Comparison of ENCODE assay signal across 1 cellular context in the genomic region with DNA sequence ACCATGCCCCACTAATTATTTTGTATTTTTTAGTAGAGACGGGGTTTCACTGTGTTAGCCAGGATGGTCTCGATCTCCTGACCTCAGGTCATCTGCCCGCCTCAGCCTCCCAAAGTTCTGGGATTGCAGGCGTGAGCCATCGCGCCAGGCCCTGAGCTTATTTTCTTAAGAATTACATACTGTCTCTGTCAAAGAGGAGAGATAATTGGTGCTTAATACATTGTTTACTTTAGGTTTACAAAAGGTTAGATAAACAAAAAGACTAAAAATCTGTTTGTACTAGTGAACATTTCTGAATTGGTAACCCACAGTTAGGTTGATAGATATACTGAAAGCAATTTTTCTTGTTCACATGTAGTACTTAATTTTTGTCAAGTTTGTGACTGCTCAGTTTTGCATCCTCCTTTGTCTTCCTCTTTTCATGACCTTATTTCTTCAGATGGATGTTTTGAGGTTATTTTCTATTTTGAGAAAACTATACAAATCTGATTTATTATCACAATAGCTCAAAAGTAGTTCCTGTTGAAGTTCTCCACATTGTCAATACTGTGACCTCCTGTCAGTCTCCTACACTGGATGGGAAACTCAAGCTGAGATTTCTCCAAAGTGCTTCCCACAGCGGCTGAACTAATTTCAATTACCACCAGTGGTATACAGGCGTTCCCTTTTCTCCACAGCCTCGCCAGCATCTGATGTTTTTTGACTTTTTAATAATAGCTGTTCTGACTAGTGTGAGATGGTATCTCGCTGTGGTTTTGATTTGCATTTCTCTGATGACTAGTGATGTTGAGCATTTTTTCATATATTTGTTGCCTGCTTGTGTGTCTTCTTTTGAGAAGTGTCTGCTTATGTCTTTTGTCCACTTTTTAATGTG.
TF ChIP-seq lines count a peak whose summit lies in the region.

No MANE protein-coding gene starts in this region.

TF ChIP-seq in HepG2, 621 proteins besides CTCF, POLR2A, EP300 and RAD21 (continued from another document and continues in another):
- TF ChIP-seq, protein P1, sequence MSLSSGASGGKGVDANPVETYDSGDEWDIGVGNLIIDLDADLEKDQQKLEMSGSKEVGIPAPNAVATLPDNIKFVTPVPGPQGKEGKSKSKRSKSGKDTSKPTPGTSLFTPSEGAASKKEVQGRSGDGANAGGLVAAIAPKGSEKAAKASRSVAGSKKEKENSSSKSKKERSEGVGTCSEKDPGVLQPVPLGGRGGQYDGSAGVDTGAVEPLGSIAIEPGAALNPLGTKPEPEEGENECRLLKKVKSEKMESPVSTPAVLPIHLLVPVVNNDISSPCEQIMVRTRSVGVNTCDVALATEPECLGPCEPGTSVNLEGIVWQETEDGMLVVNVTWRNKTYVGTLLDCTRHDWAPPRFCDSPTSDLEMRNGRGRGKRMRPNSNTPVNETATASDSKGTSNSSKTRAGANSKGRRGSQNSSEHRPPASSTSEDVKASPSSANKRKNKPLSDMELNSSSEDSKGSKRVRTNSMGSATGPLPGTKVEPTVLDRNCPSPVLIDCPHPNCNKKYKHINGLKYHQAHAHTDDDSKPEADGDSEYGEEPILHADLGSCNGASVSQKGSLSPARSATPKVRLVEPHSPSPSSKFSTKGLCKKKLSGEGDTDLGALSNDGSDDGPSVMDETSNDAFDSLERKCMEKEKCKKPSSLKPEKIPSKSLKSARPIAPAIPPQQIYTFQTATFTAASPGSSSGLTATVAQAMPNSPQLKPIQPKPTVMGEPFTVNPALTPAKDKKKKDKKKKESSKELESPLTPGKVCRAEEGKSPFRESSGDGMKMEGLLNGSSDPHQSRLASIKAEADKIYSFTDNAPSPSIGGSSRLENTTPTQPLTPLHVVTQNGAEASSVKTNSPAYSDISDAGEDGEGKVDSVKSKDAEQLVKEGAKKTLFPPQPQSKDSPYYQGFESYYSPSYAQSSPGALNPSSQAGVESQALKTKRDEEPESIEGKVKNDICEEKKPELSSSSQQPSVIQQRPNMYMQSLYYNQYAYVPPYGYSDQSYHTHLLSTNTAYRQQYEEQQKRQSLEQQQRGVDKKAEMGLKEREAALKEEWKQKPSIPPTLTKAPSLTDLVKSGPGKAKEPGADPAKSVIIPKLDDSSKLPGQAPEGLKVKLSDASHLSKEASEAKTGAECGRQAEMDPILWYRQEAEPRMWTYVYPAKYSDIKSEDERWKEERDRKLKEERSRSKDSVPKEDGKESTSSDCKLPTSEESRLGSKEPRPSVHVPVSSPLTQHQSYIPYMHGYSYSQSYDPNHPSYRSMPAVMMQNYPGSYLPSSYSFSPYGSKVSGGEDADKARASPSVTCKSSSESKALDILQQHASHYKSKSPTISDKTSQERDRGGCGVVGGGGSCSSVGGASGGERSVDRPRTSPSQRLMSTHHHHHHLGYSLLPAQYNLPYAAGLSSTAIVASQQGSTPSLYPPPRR (CRISPR knock-in tag; IDR thresholded peaks at IDR 0.05; ENCODE audit: borderline replicate concordance) = peak; percentile 73
- TF ChIP-seq BCL6 (CRISPR knock-in tag; IDR thresholded peaks at IDR 0.05) (no peak), BORCS8-MEF2B (CRISPR knock-in tag; IDR thresholded peaks at IDR 0.05) (no peak), ZSCAN22 (CRISPR knock-in tag; IDR thresholded peaks at IDR 0.05) (no peak), ZNF552 (CRISPR knock-in tag; IDR thresholded peaks at IDR 0.05; ENCODE audit: borderline replicate concordance) (no peak), ZNF180 (CRISPR knock-in tag; IDR thresholded peaks at IDR 0.05; ENCODE audit: borderline replicate concordance, low read depth) (no peak), ATM (IDR thresholded peaks at IDR 0.05; ENCODE audit: borderline replicate concordance) (no peak), GFI1 (CRISPR knock-in tag; IDR thresholded peaks at IDR 0.05; ENCODE audit: borderline replicate concordance) (peak; percentile 85), MAF1 (CRISPR knock-in tag; IDR thresholded peaks at IDR 0.05; ENCODE audit: borderline replicate concordance) (no peak), FOXA3 (CRISPR knock-in tag; IDR thresholded peaks at IDR 0.05) (peak; percentile 65), KAT8 (CRISPR knock-in tag; IDR thresholded peaks at IDR 0.05) (no peak), ZNF7 (CRISPR knock-in tag; IDR thresholded peaks at IDR 0.05) (no peak), SOX5 (CRISPR knock-in tag; IDR thresholded peaks at IDR 0.05; ENCODE audit: borderline replicate concordance) (peak; percentile 59; the same call in 1 of the 2 replicates), ZBTB3 (CRISPR knock-in tag; IDR thresholded peaks at IDR 0.05; ENCODE audit: borderline replicate concordance, low read depth) (no peak), PITX1 (CRISPR knock-in tag; IDR thresholded peaks at IDR 0.05) (peak; percentile 81), ZNF605 (CRISPR knock-in tag; IDR thresholded peaks at IDR 0.05) (no peak), MIXL1 (CRISPR knock-in tag; IDR thresholded peaks at IDR 0.05) (0 out of 2 replicates have a peak, but pooled peaks have one; percentile 36), JUND (CRISPR knock-in tag; IDR thresholded peaks at IDR 0.05) (no peak), TP53 (CRISPR knock-in tag; conservative IDR thresholded peaks at IDR 0.05) (no peak), SIN3B (IDR thresholded peaks at IDR 0.05; ENCODE audit: low read length) (no peak), STAG1 (CRISPR knock-in tag; IDR thresholded peaks at IDR 0.05) (no peak), NR2F6 (IDR thresholded peaks at IDR 0.05) (peak; percentile 79), NR2F6 (CRISPR knock-in tag; IDR thresholded peaks at IDR 0.05) (peak; percentile 58; the same call in 1 of the 2 replicates), ZNF562 (CRISPR knock-in tag; IDR thresholded peaks at IDR 0.05; ENCODE audit: borderline replicate concordance) (no peak), IRX3 (CRISPR knock-in tag; IDR thresholded peaks at IDR 0.05; ENCODE audit: borderline replicate concordance, low read depth) (no peak), RARA (CRISPR knock-in tag; IDR thresholded peaks at IDR 0.05) (peak; percentile 79), FOXA1 (IDR thresholded peaks at IDR 0.05) (peak; percentile 60; the same call in 1 of the 2 replicates), FOXA1 (CRISPR knock-in tag; IDR thresholded peaks at IDR 0.05) (peak; percentile 43; the same call in 1 of the 2 replicates), ZNF460 (CRISPR knock-in tag; IDR thresholded peaks at IDR 0.05; ENCODE audit: borderline replicate concordance) (peak; percentile 4; the same call in 1 of the 2 replicates), MED13 (CRISPR knock-in tag; IDR thresholded peaks at IDR 0.05) (no peak), FIP1L1 (IDR thresholded peaks at IDR 0.05; ENCODE audit: borderline replicate concordance, insufficient read depth, low read depth, low read length) (no peak), FOSL2 (CRISPR knock-in tag; IDR thresholded peaks at IDR 0.05) (peak; percentile 32; the same call in 1 of the 2 replicates)
- TF ChIP-seq, protein P2, sequence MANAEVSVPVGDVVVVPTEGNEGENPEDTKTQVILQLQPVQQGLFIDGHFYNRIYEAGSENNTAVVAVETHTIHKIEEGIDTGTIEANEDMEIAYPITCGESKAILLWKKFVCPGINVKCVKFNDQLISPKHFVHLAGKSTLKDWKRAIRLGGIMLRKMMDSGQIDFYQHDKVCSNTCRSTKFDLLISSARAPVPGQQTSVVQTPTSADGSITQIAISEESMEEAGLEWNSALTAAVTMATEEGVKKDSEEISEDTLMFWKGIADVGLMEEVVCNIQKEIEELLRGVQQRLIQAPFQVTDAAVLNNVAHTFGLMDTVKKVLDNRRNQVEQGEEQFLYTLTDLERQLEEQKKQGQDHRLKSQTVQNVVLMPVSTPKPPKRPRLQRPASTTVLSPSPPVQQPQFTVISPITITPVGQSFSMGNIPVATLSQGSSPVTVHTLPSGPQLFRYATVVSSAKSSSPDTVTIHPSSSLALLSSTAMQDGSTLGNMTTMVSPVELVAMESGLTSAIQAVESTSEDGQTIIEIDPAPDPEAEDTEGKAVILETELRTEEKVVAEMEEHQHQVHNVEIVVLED (CRISPR knock-in tag; IDR thresholded peaks at IDR 0.05; ENCODE audit: borderline replicate concordance) = no peak
- TF ChIP-seq, protein P3, sequence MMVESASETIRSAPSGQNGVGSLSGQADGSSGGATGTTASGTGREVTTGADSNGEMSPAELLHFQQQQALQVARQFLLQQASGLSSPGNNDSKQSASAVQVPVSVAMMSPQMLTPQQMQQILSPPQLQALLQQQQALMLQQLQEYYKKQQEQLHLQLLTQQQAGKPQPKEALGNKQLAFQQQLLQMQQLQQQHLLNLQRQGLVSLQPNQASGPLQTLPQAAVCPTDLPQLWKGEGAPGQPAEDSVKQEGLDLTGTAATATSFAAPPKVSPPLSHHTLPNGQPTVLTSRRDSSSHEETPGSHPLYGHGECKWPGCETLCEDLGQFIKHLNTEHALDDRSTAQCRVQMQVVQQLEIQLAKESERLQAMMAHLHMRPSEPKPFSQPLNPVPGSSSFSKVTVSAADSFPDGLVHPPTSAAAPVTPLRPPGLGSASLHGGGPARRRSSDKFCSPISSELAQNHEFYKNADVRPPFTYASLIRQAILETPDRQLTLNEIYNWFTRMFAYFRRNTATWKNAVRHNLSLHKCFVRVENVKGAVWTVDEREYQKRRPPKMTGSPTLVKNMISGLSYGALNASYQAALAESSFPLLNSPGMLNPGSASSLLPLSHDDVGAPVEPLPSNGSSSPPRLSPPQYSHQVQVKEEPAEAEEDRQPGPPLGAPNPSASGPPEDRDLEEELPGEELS (CRISPR knock-in tag; IDR thresholded peaks at IDR 0.05) = 0 out of 2 replicates have a peak, but pooled peaks have one; percentile 7
- TF ChIP-seq, protein P4, sequence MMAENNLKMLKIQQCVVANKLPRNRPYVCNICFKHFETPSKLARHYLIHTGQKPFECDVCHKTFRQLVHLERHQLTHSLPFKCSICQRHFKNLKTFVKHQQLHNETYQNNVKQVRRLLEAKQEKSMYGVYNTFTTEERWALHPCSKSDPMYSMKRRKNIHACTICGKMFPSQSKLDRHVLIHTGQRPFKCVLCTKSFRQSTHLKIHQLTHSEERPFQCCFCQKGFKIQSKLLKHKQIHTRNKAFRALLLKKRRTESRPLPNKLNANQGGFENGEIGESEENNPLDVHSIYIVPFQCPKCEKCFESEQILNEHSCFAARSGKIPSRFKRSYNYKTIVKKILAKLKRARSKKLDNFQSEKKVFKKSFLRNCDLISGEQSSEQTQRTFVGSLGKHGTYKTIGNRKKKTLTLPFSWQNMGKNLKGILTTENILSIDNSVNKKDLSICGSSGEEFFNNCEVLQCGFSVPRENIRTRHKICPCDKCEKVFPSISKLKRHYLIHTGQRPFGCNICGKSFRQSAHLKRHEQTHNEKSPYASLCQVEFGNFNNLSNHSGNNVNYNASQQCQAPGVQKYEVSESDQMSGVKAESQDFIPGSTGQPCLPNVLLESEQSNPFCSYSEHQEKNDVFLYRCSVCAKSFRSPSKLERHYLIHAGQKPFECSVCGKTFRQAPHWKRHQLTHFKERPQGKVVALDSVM (CRISPR knock-in tag; IDR thresholded peaks at IDR 0.05) = 0 out of 2 replicates have a peak, but pooled peaks have one; percentile 27
- TF ChIP-seq, protein P5, sequence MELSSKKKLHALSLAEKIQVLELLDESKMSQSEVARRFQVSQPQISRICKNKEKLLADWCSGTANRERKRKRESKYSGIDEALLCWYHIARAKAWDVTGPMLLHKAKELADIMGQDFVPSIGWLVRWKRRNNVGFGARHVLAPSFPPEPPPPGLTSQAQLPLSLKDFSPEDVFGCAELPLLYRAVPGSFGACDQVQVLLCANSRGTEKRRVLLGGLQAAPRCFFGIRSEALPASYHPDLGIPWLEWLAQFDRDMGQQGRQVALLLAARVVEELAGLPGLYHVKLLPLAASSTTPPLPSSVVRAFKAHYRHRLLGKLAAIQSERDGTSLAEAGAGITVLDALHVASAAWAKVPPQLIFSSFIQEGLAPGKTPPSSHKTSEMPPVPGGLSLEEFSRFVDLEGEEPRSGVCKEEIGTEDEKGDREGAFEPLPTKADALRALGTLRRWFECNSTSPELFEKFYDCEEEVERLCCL (CRISPR knock-in tag; IDR thresholded peaks at IDR 0.05; ENCODE audit: borderline replicate concordance) = no peak
- TF ChIP-seq, protein P6, sequence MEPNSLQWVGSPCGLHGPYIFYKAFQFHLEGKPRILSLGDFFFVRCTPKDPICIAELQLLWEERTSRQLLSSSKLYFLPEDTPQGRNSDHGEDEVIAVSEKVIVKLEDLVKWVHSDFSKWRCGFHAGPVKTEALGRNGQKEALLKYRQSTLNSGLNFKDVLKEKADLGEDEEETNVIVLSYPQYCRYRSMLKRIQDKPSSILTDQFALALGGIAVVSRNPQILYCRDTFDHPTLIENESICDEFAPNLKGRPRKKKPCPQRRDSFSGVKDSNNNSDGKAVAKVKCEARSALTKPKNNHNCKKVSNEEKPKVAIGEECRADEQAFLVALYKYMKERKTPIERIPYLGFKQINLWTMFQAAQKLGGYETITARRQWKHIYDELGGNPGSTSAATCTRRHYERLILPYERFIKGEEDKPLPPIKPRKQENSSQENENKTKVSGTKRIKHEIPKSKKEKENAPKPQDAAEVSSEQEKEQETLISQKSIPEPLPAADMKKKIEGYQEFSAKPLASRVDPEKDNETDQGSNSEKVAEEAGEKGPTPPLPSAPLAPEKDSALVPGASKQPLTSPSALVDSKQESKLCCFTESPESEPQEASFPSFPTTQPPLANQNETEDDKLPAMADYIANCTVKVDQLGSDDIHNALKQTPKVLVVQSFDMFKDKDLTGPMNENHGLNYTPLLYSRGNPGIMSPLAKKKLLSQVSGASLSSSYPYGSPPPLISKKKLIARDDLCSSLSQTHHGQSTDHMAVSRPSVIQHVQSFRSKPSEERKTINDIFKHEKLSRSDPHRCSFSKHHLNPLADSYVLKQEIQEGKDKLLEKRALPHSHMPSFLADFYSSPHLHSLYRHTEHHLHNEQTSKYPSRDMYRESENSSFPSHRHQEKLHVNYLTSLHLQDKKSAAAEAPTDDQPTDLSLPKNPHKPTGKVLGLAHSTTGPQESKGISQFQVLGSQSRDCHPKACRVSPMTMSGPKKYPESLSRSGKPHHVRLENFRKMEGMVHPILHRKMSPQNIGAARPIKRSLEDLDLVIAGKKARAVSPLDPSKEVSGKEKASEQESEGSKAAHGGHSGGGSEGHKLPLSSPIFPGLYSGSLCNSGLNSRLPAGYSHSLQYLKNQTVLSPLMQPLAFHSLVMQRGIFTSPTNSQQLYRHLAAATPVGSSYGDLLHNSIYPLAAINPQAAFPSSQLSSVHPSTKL (CRISPR knock-in tag; IDR thresholded peaks at IDR 0.05) = peak; percentile 48; the same call in 1 of the 2 replicates
